23 cellular contexts compared by ENCODE assay signal in genomic region chr4:179372242-179372641, GRCh38.
"Had no signal": no experiment of that assay in that cellular context is flagged by ENCODE, and none has a peak within 500 bp of the region (broad histone marks: within the 10 kb centered on the region; RNA-seq: fewer than 3 reads in every experiment).

No MANE protein-coding gene starts in this region.

- H3K27me3 ChIP-seq: dorsolateral prefrontal cortex, heart left ventricle, neutrophil, stomach, transverse colon had no signal

- H3K36me3 Mint-ChIP-seq: naive B cell; stimulated activated memory B cell treated with anti-CD40 and anti-IgM and Interleukin-4, amounts not matched to agents 10 μg/mL and 1 μg/mL and 100 μg/mL, for 72 hours had no signal

- H3K27me3 Mint-ChIP-seq: naive B cell; stimulated activated memory B cell treated with anti-CD40 and anti-IgM and Interleukin-4, amounts not matched to agents 10 μg/mL and 1 μg/mL and 100 μg/mL, for 72 hours had no signal

- H3K4me3 ChIP-seq: dorsolateral prefrontal cortex, heart left ventricle, lung, spleen, stomach, thoracic aorta, transverse colon had no signal

- H3K27ac Mint-ChIP-seq: naive B cell; nephron; stimulated activated memory B cell treated with anti-CD40 and anti-IgM and Interleukin-4, amounts not matched to agents 10 μg/mL and 1 μg/mL and 100 μg/mL, for 72 hours had no signal

- ATAC-seq: heart left ventricle, left colon, left ventricle myocardium superior, sciatic nerve had no signal

- H3K4me1 ChIP-seq: heart left ventricle, spleen, stomach, transverse colon had no signal

- H3K4me1 Mint-ChIP-seq: naive B cell; nephron; stimulated activated memory B cell treated with anti-CD40 and anti-IgM and Interleukin-4, amounts not matched to agents 10 μg/mL and 1 μg/mL and 100 μg/mL, for 72 hours had no signal

- H3K4me3 Mint-ChIP-seq: naive B cell; nephron; stimulated activated memory B cell treated with anti-CD40 and anti-IgM and Interleukin-4, amounts not matched to agents 10 μg/mL and 1 μg/mL and 100 μg/mL, for 72 hours had no signal

- H3K36me3 ChIP-seq: heart left ventricle, neutrophil, spleen, stomach, thoracic aorta, transverse colon had no signal

- DNase-seq: cortex of kidney; dorsolateral prefrontal cortex; effector CD8-positive, alpha-beta T cell; heart left ventricle; hippocampal formation; left colon; left ventricle myocardium superior; mesenchymal stem cell; naive B cell; posterior cingulate gyrus; spleen; stimulated activated CD4-positive, alpha-beta T cell treated with anti-CD3 and anti-CD28 coated beads, Interleukin-15, amount 100 ng/mL, for 24 hours; stimulated activated CD4-positive, alpha-beta T cell treated with anti-CD3 and anti-CD28 coated beads, Interleukin-1b, Interleukin-23, amount 100 ng/mL, for 48 hours; stimulated activated CD4-positive, alpha-beta T cell treated with anti-CD3 and anti-CD28 coated beads, Interleukin-4, amount 100 ng/mL, for 24 hours; stomach; substantia nigra; transverse colon had no signal

- H3K27ac ChIP-seq: dorsolateral prefrontal cortex, heart left ventricle, neutrophil, stomach, thoracic aorta, transverse colon had no signal

- H3K9me3 ChIP-seq: neutrophil, stomach, thoracic aorta, transverse colon had no signal
